Comparison of ENCODE assay signal across 8 cellular contexts in the genomic region with DNA sequence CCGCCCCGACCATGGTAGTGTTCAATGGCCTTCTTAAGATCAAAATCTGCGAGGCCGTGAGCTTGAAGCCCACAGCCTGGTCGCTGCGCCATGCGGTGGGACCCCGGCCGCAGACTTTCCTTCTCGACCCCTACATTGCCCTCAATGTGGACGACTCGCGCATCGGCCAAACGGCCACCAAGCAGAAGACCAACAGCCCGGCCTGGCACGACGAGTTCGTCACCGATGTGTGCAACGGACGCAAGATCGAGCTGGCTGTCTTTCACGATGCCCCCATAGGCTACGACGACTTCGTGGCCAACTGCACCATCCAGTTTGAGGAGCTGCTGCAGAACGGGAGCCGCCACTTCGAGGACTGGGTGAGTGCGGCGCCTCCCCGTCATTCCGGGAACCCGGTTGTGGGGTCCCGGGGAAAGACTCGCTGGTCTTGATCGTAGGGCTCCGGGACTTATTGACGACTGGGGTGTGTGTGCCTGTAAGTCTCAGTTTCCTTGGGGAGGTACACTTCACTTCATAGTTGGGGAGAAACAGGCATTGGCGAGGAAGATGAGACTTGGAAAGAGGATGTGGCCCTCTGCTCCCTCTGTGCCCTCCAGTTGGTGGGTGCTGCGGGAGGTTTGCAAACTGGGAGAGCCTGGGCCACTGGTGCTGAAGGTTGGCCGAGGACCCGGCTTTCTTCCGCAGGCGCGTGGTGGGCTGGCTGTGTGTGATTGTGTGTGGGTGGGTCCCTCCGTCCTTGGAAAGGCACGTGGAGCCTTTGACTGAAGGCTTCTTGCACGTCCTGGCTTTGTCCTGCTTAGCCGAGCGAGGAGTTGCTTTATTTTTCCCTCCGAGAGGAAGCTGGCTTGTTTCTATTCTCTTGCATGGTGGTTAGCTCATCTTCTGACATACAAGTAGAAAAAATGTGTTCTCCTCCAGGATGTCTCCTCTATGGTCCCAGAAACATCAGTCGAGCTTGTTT. TPM values are rescaled to one million over a fixed set of nuclear protein-coding genes. Genes with fewer than 3 reads are reported as not detected.
DNase-seq lines count a peak whose midpoint lies in the region; ATAC-seq lines count a peak whose summit lies in the region.

No MANE protein-coding gene starts in this region.

- H4K5ac ChIP-seq in mesendoderm (ENCODE audit: low read length) = no peak overlapping the region

- peaks cover 0 to 7% of the 10 kb centered on the region in 2 donors for H3K27me3 Mint-ChIP-seq in CD8-positive, alpha-beta memory T cell
- peaks cover 13% of the 10 kb centered on the region for H3K27me3 Mint-ChIP-seq in activated CD4-positive, alpha-beta T cell treated with anti-CD3 and anti-CD28 coated beads, Interleukin-2, amount 10 ng/mL, durations not matched to agents 24 days and 14 days

- H3K18ac ChIP-seq in mesendoderm (ENCODE audit: low read length) = no peak overlapping the region

- peak overlapping the region; percentile 97 for H3K23ac ChIP-seq in mesendoderm (ENCODE audit: low read length)

- H2BK5ac ChIP-seq in mesendoderm (ENCODE audit: low read length) = no peak overlapping the region

- H3K9me3 Mint-ChIP-seq in CD8-positive, alpha-beta memory T cell = peaks cover 0 to 2% (median 0%) of the 10 kb centered on the region in 5 donors
- no peaks in the 10 kb centered on the region for H3K9me3 Mint-ChIP-seq in activated CD4-positive, alpha-beta T cell treated with anti-CD3 and anti-CD28 coated beads, Interleukin-2, amount 10 ng/mL, durations not matched to agents 24 days and 14 days

- peak in 4 of 5 donors; percentile 11 to 48 (median 20) for DNase-seq in CD8-positive, alpha-beta memory T cell
- DNase-seq in M059J (ENCODE audit: low read depth) = peak; percentile 36
- peak; percentile 79 for DNase-seq in activated CD4-positive, alpha-beta T cell treated with anti-CD3 and anti-CD28 coated beads, Interleukin-2, amount 10 ng/mL, durations not matched to agents 24 days and 14 days
- peak; percentile 17 for DNase-seq in effector CD8-positive, alpha-beta T cell (lab: John Stamatoyannopoulos, UW)
- DNase-seq in mesendoderm = peak; percentile 35
- peak in 33 of 49 donors; percentile 7 to 51 (median 24) for DNase-seq in substantia nigra (lab: John Stamatoyannopoulos, UW)

- intact Hi-C loops in activated CD4-positive, alpha-beta T cell treated with anti-CD3 and anti-CD28 coated beads, Interleukin-2, amount 10 ng/mL, durations not matched to agents 24 days and 14 days (cut with micrococcal nuclease) = no loop called here

- no peaks in the 10 kb centered on the region for H3K4me1 ChIP-seq in CD8-positive, alpha-beta memory T cell (ENCODE audit: insufficient read depth, low read length)
- H3K4me1 ChIP-seq in mesendoderm (ENCODE audit: control insufficient read depth, low read depth, low read length) = peaks cover 4% of the 10 kb centered on the region

- H3K4ac ChIP-seq in mesendoderm (ENCODE audit: low read depth, low read length) = no peak overlapping the region

- peak overlapping the region; percentile 66 for H3K4me2 ChIP-seq in mesendoderm (ENCODE audit: low read length)

- H3K27ac ChIP-seq in CD8-positive, alpha-beta memory T cell (ENCODE audit: low read depth, low read length) = peak overlapping the region; percentile 62
- H3K27ac ChIP-seq in mesendoderm (ENCODE audit: low read depth, low read length) (no peak overlapping the region), substantia nigra (ENCODE audit: low read depth, low read length, poor library complexity, severe bottlenecking) (peak overlapping the region; percentile 36)

- no peaks in the 10 kb centered on the region for H3K79me1 ChIP-seq in mesendoderm (ENCODE audit: low read length)

- no peak overlapping the region for H2BK15ac ChIP-seq in mesendoderm (replicated peaks; ENCODE audit: low read depth)

- peak overlapping the region; percentile 58 to 97 (median 86) for H3K27ac Mint-ChIP-seq in CD8-positive, alpha-beta memory T cell
- peak overlapping the region; percentile 75 for H3K27ac Mint-ChIP-seq in activated CD4-positive, alpha-beta T cell treated with anti-CD3 and anti-CD28 coated beads, Interleukin-2, amount 10 ng/mL, durations not matched to agents 24 days and 14 days

- no CpG with 5 or more reads among the region's 54 CpGs for WGBS in mesendoderm (ENCODE audit: extremely low coverage, insufficient coverage, low lambda C conversion rate)

- peak overlapping the region; percentile 46 for H3K9ac ChIP-seq in mesendoderm (ENCODE audit: low read length)

- H3K4me1 Mint-ChIP-seq in CD8-positive, alpha-beta memory T cell = peaks cover 33 to 46% (median 38%) of the 10 kb centered on the region in 3 donors
- peaks cover 28% of the 10 kb centered on the region for H3K4me1 Mint-ChIP-seq in activated CD4-positive, alpha-beta T cell treated with anti-CD3 and anti-CD28 coated beads, Interleukin-2, amount 10 ng/mL, durations not matched to agents 24 days and 14 days

- no peak overlapping the region for H4K8ac ChIP-seq in mesendoderm (ENCODE audit: low read depth, low read length)

- H3K4me3 ChIP-seq in CD8-positive, alpha-beta memory T cell (ENCODE audit: low read length) = peak overlapping the region; percentile 66
- peak overlapping the region; percentile 19 for H3K4me3 ChIP-seq in mesendoderm (ENCODE audit: low read length)

- H2AK5ac ChIP-seq in mesendoderm (ENCODE audit: low read length) = no peak overlapping the region

- H3K27me3 ChIP-seq in CD8-positive, alpha-beta memory T cell (ENCODE audit: insufficient read depth, low read length, poor library complexity, severe bottlenecking) = no peaks in the 10 kb centered on the region
- H3K27me3 ChIP-seq in mesendoderm (ENCODE audit: insufficient read depth, low read length, poor library complexity) = peaks cover 24% of the 10 kb centered on the region

- POLR2A ChIA-PET in CD8-positive, alpha-beta memory T cell (lab: Charles Lee) = interaction anchor here (1.1 to 1.3 kb wide), 2 partner anchors 41 to 42 kb away, joined by 3 to 9 read pairs; a partner anchor contains a TSS

- peaks cover 0 to 14% (median 0%) of the 10 kb centered on the region in 3 donors for H3K36me3 Mint-ChIP-seq in CD8-positive, alpha-beta memory T cell
- H3K36me3 Mint-ChIP-seq in activated CD4-positive, alpha-beta T cell treated with anti-CD3 and anti-CD28 coated beads, Interleukin-2, amount 10 ng/mL, durations not matched to agents 24 days and 14 days (ENCODE audit: low read depth) = peaks cover 2% of the 10 kb centered on the region

- no peaks in the 10 kb centered on the region for H3K9me3 ChIP-seq in CD8-positive, alpha-beta memory T cell (ENCODE audit: low read length)

- H3K4me3 Mint-ChIP-seq in CD8-positive, alpha-beta memory T cell = peak overlapping the region; percentile 85 to 95 (median 91)
- peak overlapping the region; percentile 81 for H3K4me3 Mint-ChIP-seq in activated CD4-positive, alpha-beta T cell treated with anti-CD3 and anti-CD28 coated beads, Interleukin-2, amount 10 ng/mL, durations not matched to agents 24 days and 14 days

- H3K36me3 ChIP-seq in CD8-positive, alpha-beta memory T cell (ENCODE audit: insufficient read depth, low read length) = no peaks in the 10 kb centered on the region
- H3K36me3 ChIP-seq in mesendoderm (ENCODE audit: control insufficient read depth, insufficient read depth, low read length) = no peaks in the 10 kb centered on the region

- no peaks in the 10 kb centered on the region for H3K79me2 ChIP-seq in mesendoderm (ENCODE audit: control insufficient read depth, insufficient read depth, low read length)

- H2BK120ac ChIP-seq in mesendoderm (ENCODE audit: low read depth, low read length) = no peak overlapping the region

- ATAC-seq in GM18909 (IDR thresholded peaks at IDR 0.05; ENCODE audit: poor library complexity, unreplicated experiment) = no peak
- no peak for ATAC-seq in HG03025 (IDR thresholded peaks at IDR 0.05; ENCODE audit: low FRiP score, unreplicated experiment)

- CTCF ChIA-PET in CD8-positive, alpha-beta memory T cell (lab: Charles Lee) = interaction anchor here (1.3 to 2.2 kb wide), 2 partner anchors 10 to 13 kb away, joined by 3 to 5 read pairs; no protein-coding TSS in a partner anchor

- H3K56ac ChIP-seq in mesendoderm (ENCODE audit: low read length) = peak overlapping the region; percentile 49

RNA-seq across cellular contexts. Expression of a gene that starts 0.9 kb away (rescaled TPM):
- 1 to 10 TPM; 7.9 to 9.6 TPM for total RNA-seq in CD8-positive, alpha-beta memory T cell
- polyA plus RNA-seq in CD8-positive, alpha-beta memory T cell = 3.1 TPM
- 5.9 and 6.0 TPM in 2 replicates for total RNA-seq in M059J (2014; rRNA removed; shearing (Covaris generic))
- 11.2 and 13.5 TPM in 2 replicates for total RNA-seq in activated CD4-positive, alpha-beta T cell treated with anti-CD3 and anti-CD28 coated beads, Interleukin-2, amount 10 ng/mL, durations not matched to agents 24 days and 14 days
- polyA plus RNA-seq in mesendoderm (2013, experiment 1 of 2) = 0.32 TPM
- 0.38 TPM for polyA plus RNA-seq in mesendoderm (2013, experiment 2 of 2)

RNA-seq across cellular contexts. Expression of a gene that starts 41.3 kb away (rescaled TPM):
- 10 to 100 TPM; 18.1 to 18.9 TPM for total RNA-seq in CD8-positive, alpha-beta memory T cell
- 12.7 TPM for polyA plus RNA-seq in CD8-positive, alpha-beta memory T cell
- 9.8 and 18.2 TPM in 2 replicates for total RNA-seq in M059J (2014; rRNA removed; shearing (Covaris generic))
- 14.5 and 18.9 TPM in 2 replicates for total RNA-seq in activated CD4-positive, alpha-beta T cell treated with anti-CD3 and anti-CD28 coated beads, Interleukin-2, amount 10 ng/mL, durations not matched to agents 24 days and 14 days
- 15.5 TPM for polyA plus RNA-seq in mesendoderm (2013, experiment 1 of 2)
- polyA plus RNA-seq in mesendoderm (2013, experiment 2 of 2) = 15.7 TPM

Comparison
In these comparisons a context has a peak if more than half of its experiments do, and no peak if none do; other contexts are left out.
1. DNase-seq: peak in every context shown above with its lines; median percentile 79 in activated CD4-positive, alpha-beta T cell treated with anti-CD3 and anti-CD28 coated beads, Interleukin-2, amount 10 ng/mL, durations not matched to agents 24 days and 14 days; 36 in M059J; 35 in mesendoderm; 24 in substantia nigra; 20 in CD8-positive, alpha-beta memory T cell; 17 in effector CD8-positive, alpha-beta T cell.